24 cellular contexts compared by ENCODE assay signal in genomic region chr2:3503483-3503882, GRCh38. TPM values are rescaled to one million over a fixed set of nuclear protein-coding genes. Genes with fewer than 3 reads are reported as not detected.
DNase-seq lines count a peak whose midpoint lies in the region; ATAC-seq, FAIRE-seq and TF ChIP-seq lines count a peak whose summit lies in the region.
"Had no signal": no experiment of that assay in that cellular context is flagged by ENCODE, and none has a peak within 500 bp of the region (broad histone marks: within the 10 kb centered on the region; RNA-seq: fewer than 3 reads in every experiment).

No MANE protein-coding gene starts in this region.

- POLR2A ChIA-PET in CD4-positive, alpha-beta T cell (lab: Charles Lee): no interaction called here
- POLR2A ChIA-PET in naive thymus-derived CD4-positive, alpha-beta T cell (lab: Charles Lee): no interaction called here

- H3K27me3 Mint-ChIP-seq in CD4-positive, alpha-beta T cell: no peaks in the 10 kb centered on the region
- H3K27me3 Mint-ChIP-seq in naive thymus-derived CD4-positive, alpha-beta T cell: no peaks in the 10 kb centered on the region

- FAIRE-seq in GM12891 (lab: Jason Lieb, UNC): no peak
- FAIRE-seq: A204.1, H54, RCC 7860 had no signal

- peak; percentile 35 for ATAC-seq in Right ventricle myocardium superior (ENCODE audit: poor library complexity)
- no peak for ATAC-seq in Right ventricle myocardium inferior
- ATAC-seq in CD4-positive, alpha-beta T cell (ENCODE audit: poor library complexity): no peak
- ATAC-seq in naive thymus-derived CD4-positive, alpha-beta T cell: peak; percentile 20
- ATAC-seq in GM18873 (IDR thresholded peaks at IDR 0.05; ENCODE audit: low FRiP score, unreplicated experiment): no peak

- peak overlapping the region; percentile 4 for H3K4me3 Mint-ChIP-seq in CD4-positive, alpha-beta T cell
- H3K4me3 Mint-ChIP-seq in naive thymus-derived CD4-positive, alpha-beta T cell: no peak overlapping the region
- H3K4me3 Mint-ChIP-seq: CD14-positive monocyte, HFFc6 had no signal

- no peak for TF ChIP-seq POLR2A in GM12891 (IDR thresholded peaks at IDR 0.05; ENCODE audit: low read depth, low read length)

- no peaks in the 10 kb centered on the region for H3K9me3 ChIP-seq in CD4-positive, alpha-beta T cell (ENCODE audit: control insufficient read depth, low read length)
- H3K9me3 ChIP-seq in naive thymus-derived CD4-positive, alpha-beta T cell (ENCODE audit: control insufficient read depth in 2 of 3, low read length in 3 of 3): no peaks in the 10 kb centered on the region

- H3K9me3 Mint-ChIP-seq in CD4-positive, alpha-beta T cell: no peaks in the 10 kb centered on the region
- H3K9me3 Mint-ChIP-seq in naive thymus-derived CD4-positive, alpha-beta T cell: peaks cover 0 to 8% (median 3%) of the 10 kb centered on the region in 11 donors
- H3K9me3 Mint-ChIP-seq: HFFc6 had no signal

- CTCF ChIA-PET in CD4-positive, alpha-beta T cell (lab: Charles Lee): no interaction called here
- CTCF ChIA-PET in naive thymus-derived CD4-positive, alpha-beta T cell (lab: Charles Lee): no interaction called here

- H3K27ac ChIP-seq in CD4-positive, alpha-beta T cell (ENCODE audit: low read depth, low read length): no peak overlapping the region
- H3K27ac ChIP-seq in VCaP: peak overlapping the region; percentile 75
- no peak overlapping the region for H3K27ac ChIP-seq in naive thymus-derived CD4-positive, alpha-beta T cell (ENCODE audit: low read depth, low read length)
- H3K27ac ChIP-seq: SK-N-MC had no signal

- H3K4me1 Mint-ChIP-seq in CD4-positive, alpha-beta T cell (ENCODE audit: low read depth): peaks cover 16% of the 10 kb centered on the region
- peaks cover 2 to 37% (median 24%) of the 10 kb centered on the region in 7 donors for H3K4me1 Mint-ChIP-seq in naive thymus-derived CD4-positive, alpha-beta T cell

- H3K36me3 ChIP-seq in naive thymus-derived CD4-positive, alpha-beta T cell (ENCODE audit: control insufficient read depth in 2 of 3, insufficient read depth in 3 of 3, low read length in 3 of 3): peaks cover 0 to 72% (median 10%) of the 10 kb centered on the region in 3 experiments

- TF ChIP-seq CTCF in CD4-positive, alpha-beta T cell (IDR thresholded peaks at IDR 0.05): no peak
- no peak for TF ChIP-seq CTCF in VCaP (conservative IDR thresholded peaks at IDR 0.05)

- H3K4me1 ChIP-seq in naive thymus-derived CD4-positive, alpha-beta T cell (ENCODE audit: control insufficient read depth in 2 of 2, insufficient read depth in 2 of 2, low read length in 2 of 2): no peaks in the 10 kb centered on the region

- H3K36me3 Mint-ChIP-seq in CD4-positive, alpha-beta T cell (ENCODE audit: low read depth): peaks cover 88% of the 10 kb centered on the region
- H3K36me3 Mint-ChIP-seq in naive thymus-derived CD4-positive, alpha-beta T cell: peaks cover 30 to 80% (median 59%) of the 10 kb centered on the region in 5 donors

- H3K27me3 ChIP-seq in CD4-positive, alpha-beta T cell (ENCODE audit: control insufficient read depth, insufficient read depth, low read length): no peaks in the 10 kb centered on the region
- H3K27me3 ChIP-seq in naive thymus-derived CD4-positive, alpha-beta T cell (ENCODE audit: control insufficient read depth in 2 of 2, insufficient read depth in 2 of 2, low read length in 2 of 2): no peaks in the 10 kb centered on the region

- intact Hi-C loops in Right ventricle myocardium superior (cut with DNase I): no loop called here
- intact Hi-C loops in Right ventricle myocardium inferior (cut with DNase I): no loop called here
- intact Hi-C loops in CD4-positive, alpha-beta T cell (cut with DNase I, micrococcal nuclease): no loop called here
- intact Hi-C loops in naive thymus-derived CD4-positive, alpha-beta T cell (cut with micrococcal nuclease): no loop called here

- no peak overlapping the region for H3K27ac Mint-ChIP-seq in CD4-positive, alpha-beta T cell
- peak overlapping the region in 2 of 9 donors; percentile 14 to 54 for H3K27ac Mint-ChIP-seq in naive thymus-derived CD4-positive, alpha-beta T cell
- H3K27ac Mint-ChIP-seq: HFFc6 had no signal

- no peak overlapping the region for H3K4me3 ChIP-seq in naive thymus-derived CD4-positive, alpha-beta T cell (ENCODE audit: low read length)
- H3K4me3 ChIP-seq: SK-N-MC had no signal

- DNase-seq in Right ventricle myocardium superior (no peak), Right ventricle myocardium inferior (ENCODE audit: missing footprints) (no peak), COLO829 (ENCODE audit: low spot score) (no peak), GM12891 (ENCODE audit: insufficient read length, low spot score) (no peak)
- no peak for DNase-seq in CD4-positive, alpha-beta T cell
- no peak for DNase-seq in naive thymus-derived CD4-positive, alpha-beta T cell
- DNase-seq: DMS79, HFFc6, KBM-7, MM.1S, NCI-H1048, NCI-H1417 treated with DMSO at 0.1 percent for 48 hours, NCI-H187, NCI-H446, NCI-H526, OCI-M1, SHP77 treated with DMSO at 0.1 percent for 48 hours had no signal

TF ChIP-seq in GM12891, 5 proteins besides CTCF, POLR2A, EP300 and RAD21:
- TF ChIP-seq SPI1 (IDR thresholded peaks at IDR 0.05; ENCODE audit: low read depth, low read length) (no peak), TAF1 (IDR thresholded peaks at IDR 0.05; ENCODE audit: low read depth, low read length) (no peak), POU2F2 (IDR thresholded peaks at IDR 0.05; ENCODE audit: low read depth, low read length) (no peak), PAX5 (IDR thresholded peaks at IDR 0.05; ENCODE audit: insufficient read depth, low read length, severe bottlenecking) (no peak), POLR2AphosphoS5 (IDR thresholded peaks at IDR 0.05; ENCODE audit: low read depth, low read length) (no peak)

RNA-seq across cellular contexts. Expression of gene ADI1, which starts 15.8 kb away (rescaled TPM):
- total RNA-seq in Right ventricle myocardium superior (141 TPM), Right ventricle myocardium inferior (160 TPM)
- total RNA-seq in CD4-positive, alpha-beta T cell: 10 to 100 TPM; 28.4 to 30.2 TPM
- 10 to 100 TPM; 26.4 to 41.7 (median 39.3) TPM for total RNA-seq in naive thymus-derived CD4-positive, alpha-beta T cell
- polyA plus RNA-seq in naive thymus-derived CD4-positive, alpha-beta T cell: 10 to 100 TPM; 60.9 to 73.3 TPM
- polyA plus RNA-seq in GM12891 (2012; ENCODE audit: low read depth, missing spikeins): 16.1 TPM

RNA-seq across cellular contexts. Expression of gene RNASEH1, which starts 54.6 kb away (rescaled TPM):
- total RNA-seq in Right ventricle myocardium superior (20.8 TPM), Right ventricle myocardium inferior (20.9 TPM)
- 10 to 100 TPM; 31.5 to 31.9 TPM for total RNA-seq in CD4-positive, alpha-beta T cell
- 10 to 100 TPM; 17.6 to 31.2 (median 23.4) TPM for total RNA-seq in naive thymus-derived CD4-positive, alpha-beta T cell
- polyA plus RNA-seq in naive thymus-derived CD4-positive, alpha-beta T cell: 10 to 100 TPM; 31.1 to 37.6 TPM
- 19.1 TPM for polyA plus RNA-seq in GM12891 (2012; ENCODE audit: low read depth, missing spikeins)

Comparison
In these comparisons a context has a peak if more than half of its experiments do, and no peak if none do; other contexts are left out.
1. ATAC-seq: peak in Right ventricle myocardium superior (single experiment) and naive thymus-derived CD4-positive, alpha-beta T cell (single experiment); none in Right ventricle myocardium inferior (single experiment), CD4-positive, alpha-beta T cell (single experiment) and GM18873 (single experiment).